24 cellular contexts compared by ENCODE assay signal in the genomic region with DNA sequence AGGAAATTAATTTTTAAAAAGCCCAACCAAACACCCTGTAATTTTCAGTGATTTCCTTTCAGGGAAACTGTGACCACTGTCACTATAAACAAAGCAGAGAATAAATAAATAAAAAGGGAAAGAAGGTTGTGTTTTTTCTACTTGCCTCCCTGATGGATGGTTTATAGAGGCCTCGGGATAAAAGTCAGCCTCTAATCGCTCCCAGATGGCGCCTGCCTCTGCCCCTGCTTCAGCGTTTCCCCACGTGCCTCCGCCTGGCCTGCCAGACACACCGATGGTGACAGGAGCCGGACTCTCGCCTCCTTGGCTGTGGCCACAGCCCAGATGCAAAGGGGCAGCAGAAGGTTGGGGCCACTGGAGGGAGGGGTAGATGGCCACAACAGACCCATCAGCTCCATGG.
"Had no signal": no experiment of that assay in that cellular context is flagged by ENCODE, and none has a peak within 500 bp of the region (broad histone marks: within the 10 kb centered on the region; RNA-seq: fewer than 3 reads in every experiment).

No MANE protein-coding gene starts in this region.

- H3K36me3 Mint-ChIP-seq: activated CD8-positive, alpha-beta memory T cell treated with anti-CD3 and anti-CD28 coated beads, Interleukin-2, amount 10 ng/mL, durations not matched to agents 7 days and 5 days; activated naive CD4-positive, alpha-beta T cell treated with anti-CD3 and anti-CD28 coated beads, Interleukin-2, amount 50 U/mL, for 24 hours; brain; mesothelial cell of epicardium; natural killer cell; stimulated activated effector memory CD8-positive, alpha-beta T cell treated with anti-CD3 and anti-CD28 coated beads, Interleukin-12 subunit alpha, Interleukin-12 subunit beta, amount 100 ng/mL, for 72 hours had no signal

- H3K4me1 ChIP-seq: psoas muscle, tibial artery had no signal

- H3K27me3 Mint-ChIP-seq: activated CD8-positive, alpha-beta memory T cell treated with anti-CD3 and anti-CD28 coated beads, Interleukin-2, amount 10 ng/mL, durations not matched to agents 7 days and 5 days; activated CD8-positive, alpha-beta T cell treated with anti-CD3 and anti-CD28 coated beads for 36 hours; stimulated activated naive CD8-positive, alpha-beta T cell treated with anti-CD3 and anti-CD28 coated beads, Interleukin-15, amount 100 ng/mL, for 72 hours had no signal

- DNase-seq: activated CD4-positive, alpha-beta T cell treated with anti-CD3 and anti-CD28 coated beads, Interleukin-2, amount 10 ng/mL, durations not matched to agents 24 days and 14 days; activated CD8-positive, alpha-beta memory T cell treated with anti-CD3 and anti-CD28 coated beads, Interleukin-2, amount 10 ng/mL, durations not matched to agents 7 days and 5 days; activated CD8-positive, alpha-beta T cell treated with anti-CD3 and anti-CD28 coated beads for 36 hours; activated effector memory CD4-positive, alpha-beta T cell treated with anti-CD3 and anti-CD28 coated beads, Interleukin-2, amount 50 U/mL, for 16 hours; activated T-cell treated with anti-CD3 and anti-CD28 coated beads for 4 hours; aorta; gastrocnemius medialis; hypothalamus; left ventricle myocardium superior; mammary epithelial cell; natural killer cell; ovary; psoas muscle; right cardiac atrium; stimulated activated CD4-positive, alpha-beta T cell treated with anti-CD3 and anti-CD28 coated beads, Interleukin-1b, Interleukin-23, amount 100 ng/mL, for 48 hours; stimulated activated naive CD8-positive, alpha-beta T cell treated with anti-CD3 and anti-CD28 coated beads, Interleukin-15, amount 100 ng/mL, for 72 hours; T1000; tibial artery had no signal

- H3K27me3 ChIP-seq: gastrocnemius medialis, ovary had no signal

- H3K9me3 ChIP-seq: gastrocnemius medialis, ovary, psoas muscle, tibial artery had no signal

- H3K4me1 Mint-ChIP-seq: activated CD4-positive, alpha-beta T cell treated with anti-CD3 and anti-CD28 coated beads, Interleukin-2, amount 10 ng/mL, durations not matched to agents 24 days and 14 days; activated CD8-positive, alpha-beta memory T cell treated with anti-CD3 and anti-CD28 coated beads, Interleukin-2, amount 10 ng/mL, durations not matched to agents 7 days and 5 days; activated naive CD4-positive, alpha-beta T cell treated with anti-CD3 and anti-CD28 coated beads, Interleukin-2, amount 50 U/mL, for 24 hours; brain; natural killer cell; stimulated activated effector memory CD8-positive, alpha-beta T cell treated with anti-CD3 and anti-CD28 coated beads, Interleukin-12 subunit alpha, Interleukin-12 subunit beta, amount 100 ng/mL, for 72 hours; stimulated activated naive CD8-positive, alpha-beta T cell treated with anti-CD3 and anti-CD28 coated beads, Interleukin-15, amount 100 ng/mL, for 72 hours had no signal

- H3K27ac ChIP-seq: ovary, psoas muscle, tibial artery had no signal

- H3K4me3 Mint-ChIP-seq: activated CD4-positive, alpha-beta T cell treated with anti-CD3 and anti-CD28 coated beads, Interleukin-2, amount 10 ng/mL, durations not matched to agents 24 days and 14 days; activated CD8-positive, alpha-beta memory T cell treated with anti-CD3 and anti-CD28 coated beads, Interleukin-2, amount 10 ng/mL, durations not matched to agents 7 days and 5 days; activated CD8-positive, alpha-beta T cell treated with anti-CD3 and anti-CD28 coated beads for 36 hours; activated naive CD4-positive, alpha-beta T cell treated with anti-CD3 and anti-CD28 coated beads, Interleukin-2, amount 50 U/mL, for 24 hours; mesothelial cell of epicardium; natural killer cell; stimulated activated effector memory CD8-positive, alpha-beta T cell treated with anti-CD3 and anti-CD28 coated beads, Interleukin-12 subunit alpha, Interleukin-12 subunit beta, amount 100 ng/mL, for 72 hours; stimulated activated naive CD8-positive, alpha-beta T cell treated with anti-CD3 and anti-CD28 coated beads, Interleukin-15, amount 100 ng/mL, for 72 hours had no signal

- H3K27ac Mint-ChIP-seq: activated CD4-positive, alpha-beta T cell treated with anti-CD3 and anti-CD28 coated beads, Interleukin-2, amount 10 ng/mL, durations not matched to agents 24 days and 14 days; activated CD8-positive, alpha-beta memory T cell treated with anti-CD3 and anti-CD28 coated beads, Interleukin-2, amount 10 ng/mL, durations not matched to agents 7 days and 5 days; activated CD8-positive, alpha-beta T cell treated with anti-CD3 and anti-CD28 coated beads for 36 hours; activated naive CD4-positive, alpha-beta T cell treated with anti-CD3 and anti-CD28 coated beads, Interleukin-2, amount 50 U/mL, for 24 hours; mesothelial cell of epicardium; natural killer cell; stimulated activated effector memory CD8-positive, alpha-beta T cell treated with anti-CD3 and anti-CD28 coated beads, Interleukin-12 subunit alpha, Interleukin-12 subunit beta, amount 100 ng/mL, for 72 hours; stimulated activated naive CD8-positive, alpha-beta T cell treated with anti-CD3 and anti-CD28 coated beads, Interleukin-15, amount 100 ng/mL, for 72 hours had no signal

- H3K36me3 ChIP-seq: gastrocnemius medialis, ovary, tibial artery had no signal

- ATAC-seq: activated CD4-positive, CD25-positive, alpha-beta regulatory T cell treated with anti-CD3 and anti-CD28 coated beads, Interleukin-2, amount 50 U/mL, for 24 hours; activated CD8-positive, alpha-beta memory T cell treated with anti-CD3 and anti-CD28 coated beads, Interleukin-2, amount 10 ng/mL, durations not matched to agents 7 days and 5 days; activated CD8-positive, alpha-beta T cell treated with anti-CD3 and anti-CD28 coated beads for 36 hours; left ventricle myocardium superior; natural killer cell; psoas muscle; right cardiac atrium; stimulated activated effector memory CD8-positive, alpha-beta T cell treated with anti-CD3 and anti-CD28 coated beads, Interleukin-12 subunit alpha, Interleukin-12 subunit beta, amount 100 ng/mL, for 72 hours; stimulated activated naive CD8-positive, alpha-beta T cell treated with anti-CD3 and anti-CD28 coated beads, Interleukin-15, amount 100 ng/mL, for 72 hours had no signal

- H3K4me3 ChIP-seq: gastrocnemius medialis, ovary, psoas muscle, skin epidermis, tibial artery had no signal

- H3K9me3 Mint-ChIP-seq: activated CD4-positive, alpha-beta T cell treated with anti-CD3 and anti-CD28 coated beads, Interleukin-2, amount 10 ng/mL, durations not matched to agents 24 days and 14 days; activated CD8-positive, alpha-beta T cell treated with anti-CD3 and anti-CD28 coated beads for 36 hours; activated naive CD4-positive, alpha-beta T cell treated with anti-CD3 and anti-CD28 coated beads, Interleukin-2, amount 50 U/mL, for 24 hours; brain; mesothelial cell of epicardium; natural killer cell; stimulated activated effector memory CD8-positive, alpha-beta T cell treated with anti-CD3 and anti-CD28 coated beads, Interleukin-12 subunit alpha, Interleukin-12 subunit beta, amount 100 ng/mL, for 72 hours; stimulated activated naive CD8-positive, alpha-beta T cell treated with anti-CD3 and anti-CD28 coated beads, Interleukin-15, amount 100 ng/mL, for 72 hours had no signal
